24 cellular contexts compared by ENCODE assay signal in the genomic region with DNA sequence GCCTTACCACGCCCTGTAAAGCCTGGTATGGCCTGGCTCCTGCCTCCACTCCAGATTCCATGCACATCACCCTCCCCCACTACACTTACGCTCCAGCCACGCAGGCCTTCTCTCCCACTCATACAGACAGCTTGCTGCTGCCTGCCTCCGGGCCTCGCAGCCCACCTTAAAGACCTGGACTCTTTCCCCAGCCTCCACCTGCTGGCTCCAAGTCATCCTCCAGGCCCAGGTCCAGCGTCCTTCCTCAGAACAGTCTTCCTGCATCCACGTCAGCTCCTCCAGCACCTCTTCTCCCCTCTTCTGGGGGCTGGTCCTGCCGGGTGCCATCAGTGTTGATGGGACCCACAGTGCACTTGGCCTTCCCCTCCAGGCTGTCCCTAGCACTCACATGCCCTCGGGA.
DNase-seq lines count a peak whose midpoint lies in the region; ATAC-seq and TF ChIP-seq lines count a peak whose summit lies in the region.
"Had no signal": no experiment of that assay in that cellular context is flagged by ENCODE, and none has a peak within 500 bp of the region (broad histone marks: within the 10 kb centered on the region; RNA-seq: fewer than 3 reads in every experiment).

No MANE protein-coding gene starts in this region.

- no peaks in the 10 kb centered on the region for H3K27me3 Mint-ChIP-seq in activated T-cell treated with anti-CD3 and anti-CD28 coated beads, Interleukin-2, amount 50 U/mL, for 24 hours
- H3K27me3 Mint-ChIP-seq in CD8-positive, alpha-beta T cell (ENCODE audit: low read depth), result no peaks in the 10 kb centered on the region
- no peaks in the 10 kb centered on the region for H3K27me3 Mint-ChIP-seq in activated T-helper 17 cell treated with anti-CD3 and anti-CD28 coated beads, Interleukin-2, amount 50 U/mL, for 72 hours
- no peaks in the 10 kb centered on the region for H3K27me3 Mint-ChIP-seq in natural killer cell (ENCODE audit: low read depth in 2 of 2)
- H3K27me3 Mint-ChIP-seq: dendritic cell treated with granulocyte-macrophage colony-stimulating factor and Interleukin-4, amounts not matched to agents 40 ng/mL and 50 ng/mL, for 4 days had no signal

- no peak for TF ChIP-seq CTCF in CD8-positive, alpha-beta T cell (IDR thresholded peaks at IDR 0.05)
- TF ChIP-seq CTCF in natural killer cell (IDR thresholded peaks at IDR 0.05) (no peak), SK-N-SH (IDR thresholded peaks at IDR 0.05) (no peak)

- no peak for ATAC-seq in CD8-positive, alpha-beta T cell
- no peak for ATAC-seq in activated T-helper 17 cell treated with anti-CD3 and anti-CD28 coated beads, Interleukin-2, amount 50 U/mL, for 72 hours (replicated peaks)
- ATAC-seq in natural killer cell, result no peak
- ATAC-seq: activated CD4-positive, CD25-positive, alpha-beta regulatory T cell treated with anti-CD3 and anti-CD28 coated beads, Interleukin-2, amount 50 U/mL, for 24 hours; gastroesophageal sphincter had no signal

- no peaks in the 10 kb centered on the region for H4K20me1 ChIP-seq in SK-N-SH (ENCODE audit: insufficient read depth)

- no peaks in the 10 kb centered on the region for H3K79me2 ChIP-seq in SK-N-SH (ENCODE audit: insufficient read depth)
- H3K79me2 ChIP-seq: parathyroid adenoma had no signal

- H3K9me2 ChIP-seq in SK-N-SH, result no peaks in the 10 kb centered on the region

- POLR2A ChIA-PET in CD8-positive, alpha-beta T cell (lab: Charles Lee), result interaction anchor here (1.7 kb wide), 1 partner anchor 10 kb away, joined by 6 read pairs; no protein-coding TSS in a partner anchor
- POLR2A ChIA-PET in SK-N-SH (lab: Yijun Ruan, JAX), result no interaction called here

- no peaks in the 10 kb centered on the region for H3K27me3 ChIP-seq in CD8-positive, alpha-beta T cell (ENCODE audit: insufficient read depth, low read length)
- no peaks in the 10 kb centered on the region; the same call in 1 of the 2 replicates for H3K27me3 ChIP-seq in SK-N-SH (ENCODE audit: insufficient read depth)
- H3K27me3 ChIP-seq: cardiac muscle cell, gastroesophageal sphincter, right atrium auricular region, thyroid gland had no signal

- H3K27ac Mint-ChIP-seq in activated T-cell treated with anti-CD3 and anti-CD28 coated beads, Interleukin-2, amount 50 U/mL, for 24 hours, result peak overlapping the region; percentile 5
- H3K27ac Mint-ChIP-seq in CD8-positive, alpha-beta T cell, result peak overlapping the region; percentile 45
- peak overlapping the region; percentile 47 for H3K27ac Mint-ChIP-seq in activated T-helper 17 cell treated with anti-CD3 and anti-CD28 coated beads, Interleukin-2, amount 50 U/mL, for 72 hours
- peak overlapping the region; percentile 58 to 79 for H3K27ac Mint-ChIP-seq in natural killer cell
- H3K27ac Mint-ChIP-seq: dendritic cell treated with granulocyte-macrophage colony-stimulating factor and Interleukin-4, amounts not matched to agents 40 ng/mL and 50 ng/mL, for 4 days; mesothelial cell of epicardium; nephron had no signal

- CTCF ChIA-PET in CD8-positive, alpha-beta T cell (lab: Charles Lee), result interaction anchor here (1.1 to 8.3 kb wide), 7 partner anchors 11 to 253 kb away, joined by 3 to 131 read pairs (median 4); no protein-coding TSS in a partner anchor
- CTCF ChIA-PET in SK-N-SH (lab: Yijun Ruan, JAX), result interaction anchor here (0.9 to 3.1 kb wide), 6 partner anchors 12 to 183 kb away, joined by 3 to 8 read pairs (median 4); no protein-coding TSS in a partner anchor

- no peak overlapping the region for H3K27ac ChIP-seq in CD8-positive, alpha-beta T cell (ENCODE audit: low read depth, low read length)
- H3K27ac ChIP-seq in SK-N-SH (ENCODE audit: low read depth in 2 of 2, low read length in 1 of 2), result no peak overlapping the region
- H3K27ac ChIP-seq: cardiac muscle cell, gastroesophageal sphincter, parathyroid adenoma, right atrium auricular region, thyroid gland had no signal

- H3K9me3 ChIP-seq in CD8-positive, alpha-beta T cell (ENCODE audit: low read length), result no peaks in the 10 kb centered on the region
- no peaks in the 10 kb centered on the region for H3K9me3 ChIP-seq in SK-N-SH
- H3K9me3 ChIP-seq: gastroesophageal sphincter, right atrium auricular region, thyroid gland had no signal

- peaks cover 41% of the 10 kb centered on the region for H3K4me1 Mint-ChIP-seq in activated T-cell treated with anti-CD3 and anti-CD28 coated beads, Interleukin-2, amount 50 U/mL, for 24 hours (ENCODE audit: low read depth)
- peaks cover 53% of the 10 kb centered on the region for H3K4me1 Mint-ChIP-seq in CD8-positive, alpha-beta T cell (ENCODE audit: low read depth)
- H3K4me1 Mint-ChIP-seq in activated T-helper 17 cell treated with anti-CD3 and anti-CD28 coated beads, Interleukin-2, amount 50 U/mL, for 72 hours, result peaks cover 20% of the 10 kb centered on the region
- H3K4me1 Mint-ChIP-seq in natural killer cell, result peaks cover 45 to 63% of the 10 kb centered on the region in 2 donors

- peaks cover 44% of the 10 kb centered on the region for H3K4me1 ChIP-seq in CD8-positive, alpha-beta T cell (ENCODE audit: insufficient read depth, low read length)
- H3K4me1 ChIP-seq in SK-N-SH (ENCODE audit: control insufficient read depth in 1 of 2, insufficient read depth in 2 of 2, low read depth in 1 of 2, low read length in 1 of 2), result no peaks in the 10 kb centered on the region; a peak in 1 of 4 replicates
- H3K4me1 ChIP-seq: gastroesophageal sphincter, right atrium auricular region, thyroid gland had no signal

- TF ChIP-seq EP300 in SK-N-SH (IDR thresholded peaks at IDR 0.05; ENCODE audit: borderline replicate concordance in 1 of 2, low read depth in 1 of 2, low read length in 1 of 2), result no peak

- intact Hi-C loops in CD8-positive, alpha-beta T cell (cut with DNase I, micrococcal nuclease), result loop anchor here (5.0 to 10.0 kb wide), 4 partner anchors 68 to 1600 kb away; partner anchors contain the start of gene NR2C2 (in 1 of the 2)
- intact Hi-C loops in natural killer cell (cut with micrococcal nuclease), result no loop called here

- no peak for TF ChIP-seq RAD21 in SK-N-SH (IDR thresholded peaks at IDR 0.05; ENCODE audit: low read length)

- DNase-seq in activated T-cell treated with anti-CD3 and anti-CD28 coated beads, Interleukin-2, amount 50 U/mL, for 24 hours, result no peak
- DNase-seq in activated T-cell treated with anti-CD3 and anti-CD28 coated beads, Interleukin-2, amount 50 U/mL, for 48 hours, result no peak
- no peak for DNase-seq in CD8-positive, alpha-beta T cell
- DNase-seq in natural killer cell, result no peak
- no peak for DNase-seq in foreskin melanocyte
- no peak for DNase-seq in NAMALWA (ENCODE audit: low spot score)
- no peak for DNase-seq in SK-N-SH
- DNase-seq: activated effector memory CD4-positive, alpha-beta T cell treated with anti-CD3 and anti-CD28 coated beads, Interleukin-2, amount 50 U/mL, for 16 hours; aorta; NCI-H2081; NCI-H446 treated with DMSO at 0.1 percent for 48 hours; SHP77; stimulated activated CD4-positive, alpha-beta T cell treated with anti-CD3 and anti-CD28 coated beads, Interleukin-4, amount 100 ng/mL, for 24 hours; stimulated activated naive CD4-positive, alpha-beta T cell treated with Interleukin-2 at 50 U/mL for 16 hours; thyroid gland had no signal

- H3K9ac ChIP-seq in SK-N-SH, result no peak overlapping the region
- H3K9ac ChIP-seq: parathyroid adenoma had no signal

- peaks cover 97% of the 10 kb centered on the region for H3K36me3 Mint-ChIP-seq in activated T-cell treated with anti-CD3 and anti-CD28 coated beads, Interleukin-2, amount 50 U/mL, for 24 hours (ENCODE audit: low read depth)
- H3K36me3 Mint-ChIP-seq in CD8-positive, alpha-beta T cell, result peaks cover 78% of the 10 kb centered on the region
- peaks cover 96% of the 10 kb centered on the region for H3K36me3 Mint-ChIP-seq in activated T-helper 17 cell treated with anti-CD3 and anti-CD28 coated beads, Interleukin-2, amount 50 U/mL, for 72 hours (ENCODE audit: low read depth)
- H3K36me3 Mint-ChIP-seq in natural killer cell, result peaks cover 4% of the 10 kb centered on the region

- H3K4me3 Mint-ChIP-seq in activated T-cell treated with anti-CD3 and anti-CD28 coated beads, Interleukin-2, amount 50 U/mL, for 24 hours, result no peak overlapping the region
- no peak overlapping the region for H3K4me3 Mint-ChIP-seq in CD8-positive, alpha-beta T cell
- H3K4me3 Mint-ChIP-seq in activated T-helper 17 cell treated with anti-CD3 and anti-CD28 coated beads, Interleukin-2, amount 50 U/mL, for 72 hours, result no peak overlapping the region
- peak overlapping the region; percentile 81 for H3K4me3 Mint-ChIP-seq in natural killer cell
- H3K4me3 Mint-ChIP-seq: dendritic cell treated with granulocyte-macrophage colony-stimulating factor and Interleukin-4, amounts not matched to agents 40 ng/mL and 50 ng/mL, for 4 days; mesothelial cell of epicardium; nephron had no signal

- H3K36me3 ChIP-seq in CD8-positive, alpha-beta T cell (ENCODE audit: insufficient read depth, low read length), result peaks cover 32% of the 10 kb centered on the region
- no peaks in the 10 kb centered on the region for H3K36me3 ChIP-seq in SK-N-SH (replicated peaks in 1 of 2; ENCODE audit: control insufficient read depth in 1 of 2, insufficient read depth in 2 of 2, low read length in 1 of 2)
- H3K36me3 ChIP-seq: cardiac muscle cell, right atrium auricular region, thyroid gland had no signal

- no peak overlapping the region for H3K4me3 ChIP-seq in CD8-positive, alpha-beta T cell (ENCODE audit: low read depth, low read length)
- no peak overlapping the region for H3K4me3 ChIP-seq in SK-N-SH (ENCODE audit: low read depth in 2 of 2, low read length in 1 of 2)
- H3K4me3 ChIP-seq: cardiac muscle cell, gastroesophageal sphincter, right atrium auricular region, thyroid gland had no signal

- no peaks in the 10 kb centered on the region for H3F3A ChIP-seq in SK-N-SH (replicated peaks; ENCODE audit: insufficient read depth)

- no peak overlapping the region for H2AFZ ChIP-seq in SK-N-SH (ENCODE audit: low read depth)
- H2AFZ ChIP-seq: parathyroid adenoma had no signal

- no peak overlapping the region for H3K4me2 ChIP-seq in SK-N-SH

- H3K9me3 Mint-ChIP-seq in activated T-cell treated with anti-CD3 and anti-CD28 coated beads, Interleukin-2, amount 50 U/mL, for 24 hours, result no peaks in the 10 kb centered on the region
- H3K9me3 Mint-ChIP-seq in CD8-positive, alpha-beta T cell, result no peaks in the 10 kb centered on the region
- H3K9me3 Mint-ChIP-seq in activated T-helper 17 cell treated with anti-CD3 and anti-CD28 coated beads, Interleukin-2, amount 50 U/mL, for 72 hours, result no peaks in the 10 kb centered on the region
- H3K9me3 Mint-ChIP-seq in natural killer cell, result no peaks in the 10 kb centered on the region
- H3K9me3 Mint-ChIP-seq: dendritic cell treated with granulocyte-macrophage colony-stimulating factor and Interleukin-4, amounts not matched to agents 40 ng/mL and 50 ng/mL, for 4 days had no signal

- WGBS in SK-N-SH (ENCODE audit: low lambda C conversion rate), result 82% methylated on average over 9 of the region's 9 CpGs

TF ChIP-seq in SK-N-SH, 30 proteins besides CTCF, POLR2A, EP300 and RAD21 (continues in another document):
- TF ChIP-seq NFIC (IDR thresholded peaks at IDR 0.05; ENCODE audit: borderline replicate concordance) (no peak), TCF12 (IDR thresholded peaks at IDR 0.05) (no peak), TEAD4 (IDR thresholded peaks at IDR 0.05; ENCODE audit: borderline replicate concordance, insufficient read depth) (no peak), MAX (IDR thresholded peaks at IDR 0.05; ENCODE audit: low read depth) (no peak)

Comparison
In these comparisons a context has a peak if more than half of its experiments do, and no peak if none do; other contexts are left out.
1. H3K27ac Mint-ChIP-seq: peak in every context shown above with its lines; median percentile 68 in natural killer cell; 47 in activated T-helper 17 cell treated with anti-CD3 and anti-CD28 coated beads, Interleukin-2, amount 50 U/mL, for 72 hours; 45 in CD8-positive, alpha-beta T cell; 5 in activated T-cell treated with anti-CD3 and anti-CD28 coated beads, Interleukin-2, amount 50 U/mL, for 24 hours.